Comparison of ENCODE assay signal across 36 cellular contexts in the genomic region with DNA sequence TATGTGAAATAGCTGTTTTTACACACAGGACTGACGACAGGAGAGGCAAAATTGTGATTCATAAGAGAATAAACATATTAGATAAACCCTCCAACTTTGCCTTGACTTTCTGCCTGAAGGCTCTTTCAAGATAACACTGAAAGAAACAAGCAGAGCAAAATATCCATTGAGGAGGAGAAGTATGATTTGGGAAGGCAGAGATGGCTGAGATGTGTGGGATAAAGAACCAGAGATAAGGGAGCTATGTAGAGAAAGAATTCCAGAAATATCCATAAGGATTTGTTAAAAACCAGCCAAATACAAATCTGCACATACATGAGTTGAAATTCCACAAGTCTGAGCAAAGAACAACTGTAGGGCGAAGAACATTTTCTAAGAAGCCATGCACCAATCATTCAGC.
"Had no signal": no experiment of that assay in that cellular context is flagged by ENCODE, and none has a peak within 500 bp of the region (broad histone marks: within the 10 kb centered on the region; RNA-seq: fewer than 3 reads in every experiment).

No MANE protein-coding gene starts in this region.

- H3K4me1 Mint-ChIP-seq: activated B cell treated with CpG ODN at 0.5 μM for 24 hours; activated CD4-positive, alpha-beta T cell treated with anti-CD3 and anti-CD28 coated beads, Interleukin-2, amount 10 ng/mL, durations not matched to agents 24 days and 14 days; activated naive CD8-positive, alpha-beta T cell treated with anti-CD3 and anti-CD28 coated beads for 36 hours; activated T-helper 17 cell treated with anti-CD3 and anti-CD28 coated beads, Interleukin-2, amount 50 U/mL, for 72 hours had no signal

- H3K4me3 Mint-ChIP-seq: activated B cell treated with CpG ODN at 0.5 μM for 24 hours; activated CD4-positive, alpha-beta memory T cell treated with anti-CD3 and anti-CD28 coated beads for 36 hours; activated CD4-positive, alpha-beta T cell treated with anti-CD3 and anti-CD28 coated beads, Interleukin-2, amount 10 ng/mL, durations not matched to agents 24 days and 14 days; activated CD8-positive, alpha-beta T cell treated with anti-CD3 and anti-CD28 coated beads for 36 hours; activated naive CD4-positive, alpha-beta T cell treated with anti-CD3 and anti-CD28 coated beads for 36 hours; activated naive CD8-positive, alpha-beta T cell treated with anti-CD3 and anti-CD28 coated beads for 36 hours; activated T-cell treated with anti-CD3 and anti-CD28 coated beads, Interleukin-2, amount 50 U/mL, for 4 hours; activated T-cell treated with anti-CD3 and anti-CD28 coated beads, Interleukin-2, amount 50 U/mL, for 72 hours; activated T-helper 1 cell treated with anti-CD3 and anti-CD28 coated beads, Interleukin-12 subunit alpha, Interleukin-12 subunit beta, Interleukin-2, Interleukin-4 antibody, amounts not matched to agents 30 ng/mL and 10 ng/mL and 1 ng/mL, durations not matched to agents 14 hours and 24 hours and 36 hours; activated T-helper 17 cell treated with anti-CD3 and anti-CD28 coated beads, Interleukin-2, amount 50 U/mL, for 72 hours; T-helper 1 cell treated with Interleukin-12 subunit alpha and Interleukin-12 subunit beta and Interleukin-4 antibody, amounts not matched to agents 30 μg/mL and 1 μg/mL, for 36 hours; T-helper 2 cell treated with Interferon-gamma antibody and Interleukin-4, amounts not matched to agents 5 μg/mL and 100 μg/mL, for 36 hours had no signal

- H3K27ac Mint-ChIP-seq: activated B cell treated with CpG ODN at 0.5 μM for 24 hours; activated CD4-positive, alpha-beta memory T cell treated with anti-CD3 and anti-CD28 coated beads for 36 hours; activated CD4-positive, alpha-beta T cell treated with anti-CD3 and anti-CD28 coated beads, Interleukin-2, amount 10 ng/mL, durations not matched to agents 24 days and 14 days; activated CD8-positive, alpha-beta T cell treated with anti-CD3 and anti-CD28 coated beads for 36 hours; activated naive CD4-positive, alpha-beta T cell treated with anti-CD3 and anti-CD28 coated beads for 36 hours; activated naive CD4-positive, alpha-beta T cell treated with anti-CD3 and anti-CD28 coated beads, Interleukin-2, amount 50 U/mL, for 72 hours; activated naive CD8-positive, alpha-beta T cell treated with anti-CD3 and anti-CD28 coated beads for 36 hours; activated T-cell treated with anti-CD3 and anti-CD28 coated beads, Interleukin-2, amount 50 U/mL, for 72 hours; activated T-helper 1 cell treated with anti-CD3 and anti-CD28 coated beads, Interleukin-12 subunit alpha, Interleukin-12 subunit beta, Interleukin-2, Interleukin-4 antibody, amounts not matched to agents 30 ng/mL and 10 ng/mL and 1 ng/mL, durations not matched to agents 14 hours and 24 hours and 36 hours; activated T-helper 17 cell treated with anti-CD3 and anti-CD28 coated beads, Interleukin-2, amount 50 U/mL, for 72 hours; T-helper 1 cell treated with Interleukin-12 subunit alpha and Interleukin-12 subunit beta and Interleukin-4 antibody, amounts not matched to agents 30 μg/mL and 1 μg/mL, for 36 hours; T-helper 2 cell treated with Interferon-gamma antibody and Interleukin-4, amounts not matched to agents 5 μg/mL and 100 μg/mL, for 36 hours had no signal

- H3K9me3 Mint-ChIP-seq: activated CD4-positive, alpha-beta T cell treated with anti-CD3 and anti-CD28 coated beads, Interleukin-2, amount 10 ng/mL, durations not matched to agents 24 days and 14 days; activated T-helper 1 cell treated with anti-CD3 and anti-CD28 coated beads, Interleukin-12 subunit alpha, Interleukin-12 subunit beta, Interleukin-2, Interleukin-4 antibody, amounts not matched to agents 30 ng/mL and 10 ng/mL and 1 ng/mL, durations not matched to agents 14 hours and 24 hours and 36 hours; T-helper 1 cell treated with Interleukin-12 subunit alpha and Interleukin-12 subunit beta and Interleukin-4 antibody, amounts not matched to agents 30 μg/mL and 1 μg/mL, for 36 hours had no signal

- H3K4me3 ChIP-seq: adrenal gland, ascending aorta, body of pancreas, breast epithelium had no signal

- H3K27me3 ChIP-seq: adrenal gland, ascending aorta, body of pancreas, brain microvascular endothelial cell, breast epithelium had no signal

- H3K27ac ChIP-seq: adrenal gland, ascending aorta, body of pancreas, brain microvascular endothelial cell, breast epithelium, VCaP had no signal

- ATAC-seq: activated CD8-positive, alpha-beta T cell treated with anti-CD3 and anti-CD28 coated beads for 36 hours; activated naive CD4-positive, alpha-beta T cell treated with anti-CD3 and anti-CD28 coated beads, Interleukin-2, amount 50 U/mL, for 72 hours; activated T-cell treated with anti-CD3 and anti-CD28 coated beads, Interleukin-2, amount 50 U/mL, for 4 hours; activated T-cell treated with anti-CD3 and anti-CD28 coated beads, Interleukin-2, amount 50 U/mL, for 72 hours; body of pancreas had no signal

- H3K4me1 ChIP-seq: adrenal gland, ascending aorta, body of pancreas, breast epithelium had no signal

- H3K36me3 Mint-ChIP-seq: activated CD4-positive, alpha-beta memory T cell treated with anti-CD3 and anti-CD28 coated beads for 36 hours; activated naive CD4-positive, alpha-beta T cell treated with anti-CD3 and anti-CD28 coated beads, Interleukin-2, amount 50 U/mL, for 72 hours; activated naive CD8-positive, alpha-beta T cell treated with anti-CD3 and anti-CD28 coated beads for 36 hours had no signal

- H3K36me3 ChIP-seq: adrenal gland, ascending aorta, brain microvascular endothelial cell, breast epithelium had no signal

- H3K27me3 Mint-ChIP-seq: activated B cell treated with CpG ODN at 0.5 μM for 24 hours; activated CD4-positive, alpha-beta memory T cell treated with anti-CD3 and anti-CD28 coated beads for 36 hours; activated CD4-positive, alpha-beta T cell treated with anti-CD3 and anti-CD28 coated beads, Interleukin-2, amount 10 ng/mL, durations not matched to agents 24 days and 14 days; activated CD8-positive, alpha-beta T cell treated with anti-CD3 and anti-CD28 coated beads for 36 hours; activated naive CD8-positive, alpha-beta T cell treated with anti-CD3 and anti-CD28 coated beads for 36 hours; activated T-helper 17 cell treated with anti-CD3 and anti-CD28 coated beads, Interleukin-2, amount 50 U/mL, for 72 hours had no signal

- DNase-seq: activated B cell treated with CpG ODN at 0.5 μM for 24 hours; activated CD4-positive, alpha-beta memory T cell treated with anti-CD3 and anti-CD28 coated beads for 36 hours; activated CD4-positive, alpha-beta T cell treated with anti-CD3 and anti-CD28 coated beads for 4 hours; activated CD4-positive, alpha-beta T cell treated with anti-CD3 and anti-CD28 coated beads, Interleukin-2, amount 10 ng/mL, durations not matched to agents 24 days and 14 days; activated CD4-positive, alpha-beta T cell treated with anti-CD3 and anti-CD28 coated beads, Interleukin-2, amount 50 U/mL, for 1 hour; activated CD4-positive, alpha-beta T cell treated with anti-CD3 and anti-CD28 coated beads, Interleukin-2, amount 50 U/mL, for 4 hours; activated CD4-positive, CD25-positive, alpha-beta regulatory T cell treated with anti-CD3 and anti-CD28 coated beads, Interleukin-2, amount 50 U/mL, for 72 hours; activated CD8-positive, alpha-beta memory T cell treated with anti-CD3 and anti-CD28 coated beads, Interleukin-2, amount 50 U/mL, for 4 hours; activated CD8-positive, alpha-beta T cell treated with anti-CD3 and anti-CD28 coated beads for 36 hours; activated effector memory CD4-positive, alpha-beta T cell treated with anti-CD3 and anti-CD28 coated beads, Interleukin-2, amount 50 U/mL, for 16 hours; activated gamma-delta T cell treated with Interleukin-2 at 50 U/mL for 16 hours; activated naive CD4-positive, alpha-beta T cell; activated naive CD4-positive, alpha-beta T cell treated with anti-CD3 and anti-CD28 coated beads for 36 hours; activated naive CD4-positive, alpha-beta T cell treated with anti-CD3 and anti-CD28 coated beads, Interleukin-2, amount 50 U/mL, for 16 hours; activated naive CD8-positive, alpha-beta T cell treated with anti-CD3 and anti-CD28 coated beads for 36 hours; activated T-cell treated with anti-CD3 and anti-CD28 coated beads for 4 hours; activated T-cell treated with anti-CD3 and anti-CD28 coated beads, Interleukin-2, amount 50 U/mL, for 1 hour; activated T-cell treated with anti-CD3 and anti-CD28 coated beads, Interleukin-2, amount 50 U/mL, for 4 hours; activated T-cell treated with anti-CD3 and anti-CD28 coated beads, Interleukin-2, amount 50 U/mL, for 72 hours; adrenal gland; amygdala; anterior cingulate cortex; body of pancreas; brain microvascular endothelial cell; central memory CD4-positive, alpha-beta T cell; T-helper 1 cell; T-helper 2 cell; T-helper 9 cell had no signal

- H3K9me3 ChIP-seq: adrenal gland, body of pancreas, breast epithelium had no signal
